ENCODE assay signal across 17 cellular contexts in genomic region chr1:34884536-34884935, GRCh38. TPM values are rescaled to one million over a fixed set of nuclear protein-coding genes. Genes with fewer than 3 reads are reported as not detected.
DNase-seq lines count a peak whose midpoint lies in the region; ATAC-seq, FAIRE-seq and TF ChIP-seq lines count a peak whose summit lies in the region.
"Had no signal": no experiment of that assay in that cellular context is flagged by ENCODE, and none has a peak within 500 bp of the region (broad histone marks: within the 10 kb centered on the region; RNA-seq: fewer than 3 reads in every experiment).

No MANE protein-coding gene starts in this region.

- H3K27ac ChIP-seq in HepG2 (ENCODE audit: extremely low read length, insufficient read depth, low read length) (no peak overlapping the region), right lobe of liver (no peak overlapping the region), Panc1 (ENCODE audit: low read length) (no peak overlapping the region), testis (no peak overlapping the region), SJCRH30 (no peak overlapping the region)
- H3K27ac ChIP-seq: cardiac muscle cell, KMS-11 had no signal

- POLR2A ChIA-PET in HepG2 (lab: Yijun Ruan, JAX), result no interaction called here
- POLR2A ChIA-PET in Panc1 (lab: Charles Lee), result no interaction called here

- H3K4me2 ChIP-seq in HepG2 (ENCODE audit: low read depth, low read length), result no peak overlapping the region; the same call in 1 of the 2 replicates
- H3K4me2 ChIP-seq: KMS-11 had no signal

- no peaks in the 10 kb centered on the region for H3K9me3 ChIP-seq in HepG2 (ENCODE audit: low read length)
- no peaks in the 10 kb centered on the region for H3K9me3 ChIP-seq in right lobe of liver
- 0 out of 2 replicates have a peak, but pooled peaks cover 4% of the 10 kb centered on the region for H3K9me3 ChIP-seq in Panc1 (ENCODE audit: control insufficient read depth, insufficient read depth, low read depth, low read length)
- no peaks in the 10 kb centered on the region for H3K9me3 ChIP-seq in iPS-18c (ENCODE audit: control insufficient read depth, insufficient read depth, low read length)
- H3K9me3 ChIP-seq in testis, result no peaks in the 10 kb centered on the region
- no peaks in the 10 kb centered on the region for H3K9me3 ChIP-seq in SJCRH30 (replicated peaks)
- H3K9me3 ChIP-seq: mucosa of descending colon had no signal

- in situ Hi-C loops in HepG2 (cut with HindIII; ENCODE audit: extremely low pct_ligation_motif_present, low pct_unique_long_range_greater_than_20kb), result no loop called here
- in situ Hi-C loops in Panc1 (cut with HindIII; ENCODE audit: low pct_unique_long_range_greater_than_20kb, low sequenced_read_pairs), result no loop called here

- H3K27me3 ChIP-seq in HepG2 (ENCODE audit: control insufficient read depth in 1 of 2, insufficient read depth in 2 of 2, low read length in 2 of 2), result peaks cover 3 to 42% of the 10 kb centered on the region in 2 experiments; a peak in 3 of 5 replicates
- H3K27me3 ChIP-seq in right lobe of liver, result peaks cover 0 to 13% of the 10 kb centered on the region in 2 donors
- peaks cover 2% of the 10 kb centered on the region; the same call in 1 of the 2 replicates for H3K27me3 ChIP-seq in Panc1 (ENCODE audit: control insufficient read depth, insufficient read depth, low read length)
- H3K27me3 ChIP-seq in testis, result no peaks in the 10 kb centered on the region
- H3K27me3 ChIP-seq in SJCRH30, result no peaks in the 10 kb centered on the region

- H3K79me2 ChIP-seq in HepG2 (ENCODE audit: insufficient read depth, low read length), result no peaks in the 10 kb centered on the region

- H3K4me3 ChIP-seq in HepG2 (replicated peaks in 1 of 3; ENCODE audit: insufficient read depth in 1 of 3, low read depth in 2 of 3, low read length in 3 of 3) (no peak overlapping the region), right lobe of liver (no peak overlapping the region), Panc1 (ENCODE audit: low read depth in 2 of 2, low read length in 2 of 2) (no peak overlapping the region), iPS-18c (ENCODE audit: insufficient read depth, low read depth, low read length) (peak overlapping the region; percentile 68; the same call in 1 of the 2 replicates), testis (no peak overlapping the region), SJCRH30 (no peak overlapping the region)
- H3K4me3 ChIP-seq: cardiac muscle cell, mucosa of descending colon had no signal

- H3K36me3 ChIP-seq in HepG2 (replicated peaks in 1 of 2; ENCODE audit: control insufficient read depth in 1 of 2, insufficient read depth in 2 of 2, low read length in 2 of 2) (no peaks in the 10 kb centered on the region), right lobe of liver (no peaks in the 10 kb centered on the region), Panc1 (ENCODE audit: control insufficient read depth, insufficient read depth, low read length) (no peaks in the 10 kb centered on the region), testis (ENCODE audit: low read depth, missing control alignments) (no peaks in the 10 kb centered on the region), SJCRH30 (no peaks in the 10 kb centered on the region)
- H3K36me3 ChIP-seq: cardiac muscle cell had no signal

- peak; percentile 39 for ATAC-seq in HepG2
- ATAC-seq in right lobe of liver, result no peak
- peak; percentile 54; the same call in 1 of the 2 replicates for ATAC-seq in Panc1

- no TSS peak for BruUV-seq in HepG2 (replicated peaks; lab: Mats Ljungman, UMichigan)
- no TSS peak for BruUV-seq in Panc1 (replicated peaks; lab: Mats Ljungman, UMichigan)

- 0% methylated on average over 3 of the region's 3 CpGs for WGBS in HepG2 (ENCODE audit: low lambda C conversion rate)
- 60% methylated on average over 2 of the region's 3 CpGs for WGBS in right lobe of liver (ENCODE audit: insufficient coverage, low coverage, low lambda C conversion rate, missing lambda C conversion rate)
- 37 to 41% methylated on average over 3 of the region's 3 CpGs for WGBS in testis, 2 donors

- no peak for TF ChIP-seq POLR2A in HepG2 (IDR thresholded peaks at IDR 0.05; ENCODE audit: insufficient read depth in 1 of 2, low read depth in 2 of 2, low read length in 2 of 2)
- TF ChIP-seq POLR2A in right lobe of liver (IDR thresholded peaks at IDR 0.05), result no peak
- no peak for TF ChIP-seq POLR2A in testis (IDR thresholded peaks at IDR 0.05)

- TF ChIP-seq EP300 in HepG2 (IDR thresholded peaks at IDR 0.05; ENCODE audit: low read depth in 2 of 2, low read length in 2 of 2), result no peak
- TF ChIP-seq EP300 in HepG2 (CRISPR knock-in tag; IDR thresholded peaks at IDR 0.05; ENCODE audit: borderline replicate concordance), result no peak

- TF ChIP-seq CTCF in HepG2 (CRISPR knock-in tag; IDR thresholded peaks at IDR 0.05) (no peak), right lobe of liver (IDR thresholded peaks at IDR 0.05) (no peak), Panc1 (IDR thresholded peaks at IDR 0.05) (no peak), testis (IDR thresholded peaks at IDR 0.05) (no peak)

- no peaks in the 10 kb centered on the region; the same call in 1 of the 2 replicates for H3K4me1 ChIP-seq in HepG2 (ENCODE audit: insufficient read depth, low read length)
- H3K4me1 ChIP-seq in right lobe of liver, result peaks cover 0 to 4% (median 0%) of the 10 kb centered on the region in 4 donors
- no peaks in the 10 kb centered on the region for H3K4me1 ChIP-seq in Panc1 (ENCODE audit: control insufficient read depth, insufficient read depth, low read length)
- peaks cover 11% of the 10 kb centered on the region for H3K4me1 ChIP-seq in testis
- no peaks in the 10 kb centered on the region for H3K4me1 ChIP-seq in SJCRH30

- FAIRE-seq in HepG2 (lab: Jason Lieb, UNC), result no peak

- intact Hi-C loops in HepG2 (cut with micrococcal nuclease; ENCODE audit: unreplicated experiment), result no loop called here
- intact Hi-C loops in right lobe of liver (cut with DNase I), result no loop called here
- intact Hi-C loops in Panc1 (cut with micrococcal nuclease; ENCODE audit: unreplicated experiment), result no loop called here
- intact Hi-C loops in testis (cut with DNase I; ENCODE audit: low total_unique reads), result no loop called here

- no peaks in the 10 kb centered on the region for H4K20me1 ChIP-seq in HepG2 (ENCODE audit: insufficient read depth, low read length)

- H3K9ac ChIP-seq in HepG2 (ENCODE audit: insufficient read depth, low read depth, low read length), result no peak overlapping the region
- H3K9ac ChIP-seq: KMS-11 had no signal

- DNase-seq in HepG2 (ENCODE audit: low spot score), result no peak
- DNase-seq in right lobe of liver, result no peak
- no peak for DNase-seq in Panc1 (ENCODE audit: low read depth, low spot score)
- DNase-seq in testis, result peak; percentile 6
- DNase-seq in A172 (ENCODE audit: low spot score), result no peak
- DNase-seq in SJCRH30, result no peak
- no peak for DNase-seq in NCI-H774 (lab: John Stamatoyannopoulos, UW)
- DNase-seq: activated CD4-positive, alpha-beta T cell treated with anti-CD3 and anti-CD28 coated beads, Interleukin-2, amount 50 U/mL, for 1 hour; activated naive CD4-positive, alpha-beta T cell; AML-193; left colon; mucosa of descending colon; SHP77; T1000 had no signal

- no peak for TF ChIP-seq RAD21 in HepG2 (CRISPR knock-in tag; IDR thresholded peaks at IDR 0.05)

- CTCF ChIA-PET in HepG2 (lab: Yijun Ruan, JAX; ENCODE audit: low intra/inter-chr PET ratio, low total read pairs) (interaction anchor here (1.2 to 1.8 kb wide), 2 partner anchors 32 to 98 kb away, joined by 3 to 4 read pairs; no protein-coding TSS in a partner anchor), Panc1 (lab: Charles Lee) (interaction anchor here (0.6 to 1.1 kb wide), 2 partner anchors 18 to 25 kb away, joined by 3 to 4 read pairs; partner anchors contain the start of gene SMIM12)

- no peak overlapping the region for H2AFZ ChIP-seq in HepG2 (ENCODE audit: low read length)

RNA-seq across cellular contexts. Expression of gene SMIM12, which starts 25.0 kb away (rescaled TPM):
- total RNA-seq in HepG2 (2016; rRNA removed; fragmentation: Illumina TruSeq; extraction: Trizol) (41.3 and 42.9 TPM in 2 replicates), right lobe of liver (10 to 100 TPM; 30.5 to 45.7 (median 32.2) TPM), Panc1 (2021; ENCODE audit: unreplicated experiment) (47.5 TPM), testis (10 to 100 TPM; 25.8 to 27.1 TPM)
- total RNA-seq in HepG2 (2016; cell fraction: cytosol; rRNA removed; fragmentation: Illumina TruSeq; extraction: Trizol; ENCODE audit: low read depth), result 15.1 and 27.5 TPM in 2 replicates
- total RNA-seq in HepG2 (2016; cell fraction: insoluble cytoplasmic fraction; rRNA removed; fragmentation: Illumina TruSeq; extraction: Trizol), result 40.6 and 42.9 TPM in 2 replicates
- 42.0 and 47.5 TPM in 2 replicates for total RNA-seq in HepG2 (2016; cell fraction: membrane; rRNA removed; fragmentation: Illumina TruSeq; extraction: Trizol)
- 23.9 and 25.7 TPM in 2 replicates for total RNA-seq in HepG2 (2016; cell fraction: nucleus; rRNA removed; fragmentation: Illumina TruSeq; extraction: Trizol)
- polyA plus RNA-seq in HepG2 (2011; rRNA removed) (20.1 and 22.2 TPM in 2 replicates), testis (ENCODE audit: insufficient read depth, low read depth, low replicate concordance) (52.3 TPM)
- polyA plus RNA-seq in HepG2 (2011; cell fraction: cytosol; rRNA removed), result 29.6 and 31.2 TPM in 2 replicates
- polyA plus RNA-seq in HepG2 (2011; cell fraction: nucleus; rRNA removed), result 12.6 and 15.2 TPM in 2 replicates
- polyA plus RNA-seq in HepG2 (2012), result 17.0 and 17.5 TPM in 2 replicates
- 24.1 and 40.1 TPM in 2 replicates for polyA plus RNA-seq in HepG2 (2016; cell fraction: cytosol; fragmentation: Illumina TruSeq; extraction: Trizol; ENCODE audit: low read depth)
- 40.1 and 44.7 TPM in 2 replicates for polyA plus RNA-seq in HepG2 (2016; cell fraction: insoluble cytoplasmic fraction; fragmentation: Illumina TruSeq; extraction: Trizol; ENCODE audit: low read depth)
- 35.5 and 47.5 TPM in 2 replicates for polyA plus RNA-seq in HepG2 (2016; cell fraction: membrane; fragmentation: Illumina TruSeq; extraction: Trizol; ENCODE audit: low read depth)
- polyA plus RNA-seq in HepG2 (2016; cell fraction: nucleus; fragmentation: Illumina TruSeq; extraction: Trizol; ENCODE audit: insufficient read depth, low read depth), result 41.8 TPM in 2 replicates
- polyA minus RNA-seq in HepG2 (2011; rRNA and poly(A)+ RNA removed; ENCODE audit: low replicate concordance), result 24.8 and 45.0 TPM in 2 replicates
- 8.2 and 10.0 TPM in 2 replicates for polyA minus RNA-seq in HepG2 (2011; cell fraction: cytosol; rRNA and poly(A)+ RNA removed)
- 12.9 and 17.4 TPM in 2 replicates for polyA minus RNA-seq in HepG2 (2011; cell fraction: nucleus; rRNA and poly(A)+ RNA removed)
- polyA plus RNA-seq in Panc1 (2012; ENCODE audit: insufficient read length), result 45.4 TPM
- total RNA-seq in A172 (2014; rRNA removed; shearing (Covaris generic)), result 31.1 and 31.5 TPM in 2 replicates
- 33.4 and 34.4 TPM in 2 replicates for total RNA-seq in SJCRH30 (2014; rRNA removed; shearing (Covaris generic))

RNA-seq across cellular contexts. Expression of gene DLGAP3, which starts 44.9 kb away (rescaled TPM):
- total RNA-seq in HepG2 (2016; rRNA removed; fragmentation: Illumina TruSeq; extraction: Trizol) (0.04 and 0.06 TPM in 2 replicates), right lobe of liver (under 1 TPM in 2 of 6 experiments, not detected in 4; 0.07 to 0.13 TPM), Panc1 (2021; ENCODE audit: unreplicated experiment) (0.87 TPM), testis (10 to 100 TPM; 19.8 to 22.5 TPM)
- not detected in 2 replicates for total RNA-seq in HepG2 (2016; cell fraction: cytosol; rRNA removed; fragmentation: Illumina TruSeq; extraction: Trizol; ENCODE audit: low read depth)
- total RNA-seq in HepG2 (2016; cell fraction: insoluble cytoplasmic fraction; rRNA removed; fragmentation: Illumina TruSeq; extraction: Trizol), result 0.04 TPM in 1 of 2 replicates, not detected in the other
- total RNA-seq in HepG2 (2016; cell fraction: membrane; rRNA removed; fragmentation: Illumina TruSeq; extraction: Trizol), result 0.03 and 0.07 TPM in 2 replicates
- not detected in 2 replicates for total RNA-seq in HepG2 (2016; cell fraction: nucleus; rRNA removed; fragmentation: Illumina TruSeq; extraction: Trizol)
- polyA plus RNA-seq in HepG2 (2011; rRNA removed) (0.03 and 0.12 TPM in 2 replicates), testis (ENCODE audit: insufficient read depth, low read depth, low replicate concordance) (10.6 TPM)
- 0.03 TPM in 2 replicates for polyA plus RNA-seq in HepG2 (2011; cell fraction: cytosol; rRNA removed)
- polyA plus RNA-seq in HepG2 (2011; cell fraction: nucleus; rRNA removed), result 0.11 and 0.14 TPM in 2 replicates
- 0.04 TPM in 1 of 2 replicates, not detected in the other for polyA plus RNA-seq in HepG2 (2012)
- 0.28 TPM in 1 of 2 replicates, not detected in the other for polyA plus RNA-seq in HepG2 (2016; cell fraction: cytosol; fragmentation: Illumina TruSeq; extraction: Trizol; ENCODE audit: low read depth)
- polyA plus RNA-seq in HepG2 (2016; cell fraction: insoluble cytoplasmic fraction; fragmentation: Illumina TruSeq; extraction: Trizol; ENCODE audit: low read depth), result 0.05 and 0.10 TPM in 2 replicates
- polyA plus RNA-seq in HepG2 (2016; cell fraction: membrane; fragmentation: Illumina TruSeq; extraction: Trizol; ENCODE audit: low read depth), result 0.07 TPM in 1 of 2 replicates, not detected in the other
- 0.95 TPM in 1 of 2 replicates, not detected in the other for polyA plus RNA-seq in HepG2 (2016; cell fraction: nucleus; fragmentation: Illumina TruSeq; extraction: Trizol; ENCODE audit: insufficient read depth, low read depth)
- 0.30 TPM in 1 of 2 replicates, not detected in the other for polyA minus RNA-seq in HepG2 (2011; rRNA and poly(A)+ RNA removed; ENCODE audit: low replicate concordance)
- not detected in 2 replicates for polyA minus RNA-seq in HepG2 (2011; cell fraction: cytosol; rRNA and poly(A)+ RNA removed)
- 0.12 TPM in 1 of 2 replicates, not detected in the other for polyA minus RNA-seq in HepG2 (2011; cell fraction: nucleus; rRNA and poly(A)+ RNA removed)
- polyA plus RNA-seq in Panc1 (2012; ENCODE audit: insufficient read length), result 0.33 TPM
- total RNA-seq in A172 (2014; rRNA removed; shearing (Covaris generic)), result 0.72 TPM in 1 of 2 replicates, not detected in the other
- total RNA-seq in SJCRH30 (2014; rRNA removed; shearing (Covaris generic)), result 0.81 and 0.89 TPM in 2 replicates

Comparison
In these comparisons a context has a peak if more than half of its experiments do, and no peak if none do; other contexts are left out.
1. ATAC-seq: peak in HepG2 (single experiment) and Panc1 (single experiment); none in right lobe of liver (0 of 4).
2. RNA of gene DLGAP3, which starts 44.9 kb away (total RNA-seq): 19.8 to 22.5 TPM in testis; 0.87 TPM in Panc1 (single experiment), 0.81 to 0.89 TPM in SJCRH30, 0.07 to 0.13 TPM in right lobe of liver, 0.03 to 0.07 TPM in HepG2 and 0.72 TPM in A172; every median in the first group is over 10 times any median in the second.